8 cellular contexts compared by ENCODE assay signal in the genomic region with DNA sequence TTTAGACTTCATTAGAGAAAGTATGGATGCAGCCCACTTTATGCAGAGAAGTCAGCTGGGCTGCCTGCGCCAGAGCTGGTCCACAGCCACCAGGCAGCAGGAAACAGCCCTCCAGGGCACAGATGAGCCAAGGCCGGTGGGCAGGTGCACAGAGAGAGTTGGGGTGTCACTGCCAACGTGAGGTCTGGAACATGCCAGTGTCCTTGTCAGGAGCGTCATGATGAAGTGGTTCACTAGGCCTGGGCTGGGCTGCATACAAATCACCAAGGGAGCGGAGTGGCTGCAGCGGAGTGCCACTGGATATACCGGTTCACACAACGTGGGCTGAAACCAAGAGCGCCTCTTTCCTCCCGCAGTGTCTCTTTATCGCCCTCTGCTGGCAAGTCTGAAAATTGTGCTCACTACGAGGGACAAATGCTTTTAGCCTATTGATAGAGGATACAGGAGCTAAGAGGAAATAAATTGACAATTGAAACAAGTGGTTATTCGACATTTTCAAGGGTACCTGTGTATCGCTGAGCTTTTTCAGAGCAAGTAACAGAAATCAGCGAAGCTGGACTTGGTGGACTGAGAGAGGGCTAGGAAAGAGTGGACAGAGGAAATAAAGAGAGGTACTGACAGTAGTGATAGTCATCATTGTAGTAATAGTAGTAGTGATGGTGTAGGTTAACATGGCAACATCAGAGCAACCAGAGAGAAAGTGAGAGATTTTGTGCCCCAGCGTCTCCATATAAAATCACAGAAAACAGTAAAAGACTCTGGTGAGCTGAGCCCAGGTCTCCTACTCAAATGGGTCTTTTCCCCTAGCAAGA. TPM values are rescaled to one million over a fixed set of nuclear protein-coding genes. Genes with fewer than 3 reads are reported as not detected.
A peak's percentile ranks its signal among the peaks of the same experiment; 100 is the strongest.
DNase-seq lines count a peak whose midpoint lies in the region; ATAC-seq and TF ChIP-seq lines count a peak whose summit lies in the region.

No MANE protein-coding gene starts in this region.

- BruUV-seq in HCT116 (replicated peaks; lab: Mats Ljungman, UMichigan), result no TSS peak

- CTCF ChIA-PET in HCT116 (lab: Charles Lee), result interaction anchor here (0.6 to 1.6 kb wide), 19 partner anchors 9 to 421 kb away, joined by 3 to 12 read pairs (median 5); partner anchors contain the start of gene ITPR2
- CTCF ChIA-PET in activated naive CD4-positive, alpha-beta T cell treated with anti-CD3 and anti-CD28 coated beads for 36 hours (lab: Charles Lee), result interaction anchor here (0.6 to 2.7 kb wide), 45 partner anchors 8 to 526 kb away, joined by 3 to 36 read pairs (median 4); partner anchors contain the start of genes ITPR2, MED21 and TM7SF3

- H3K9me3 Mint-ChIP-seq in activated naive CD4-positive, alpha-beta T cell treated with anti-CD3 and anti-CD28 coated beads for 36 hours, result peaks cover 2% of the 10 kb centered on the region

- peaks cover 6% of the 10 kb centered on the region for H3K4me1 Mint-ChIP-seq in activated naive CD4-positive, alpha-beta T cell treated with anti-CD3 and anti-CD28 coated beads for 36 hours (ENCODE audit: low read depth)

- no peak overlapping the region for H3K27ac Mint-ChIP-seq in activated naive CD4-positive, alpha-beta T cell treated with anti-CD3 and anti-CD28 coated beads for 36 hours

- no peaks in the 10 kb centered on the region for H3K9me2 ChIP-seq in HCT116 (ENCODE audit: insufficient read depth)

- H3K4me1 ChIP-seq in HCT116 (ENCODE audit: control insufficient read depth in 1 of 2, insufficient read depth in 2 of 2, low read length in 2 of 2) (peaks cover 2 to 7% of the 10 kb centered on the region in 2 experiments; a peak in 2 of 4 replicates), parathyroid adenoma (peaks cover 10% of the 10 kb centered on the region), thyroid gland (peaks cover 4% of the 10 kb centered on the region in 2 donors)

- TF ChIP-seq CTCF in HCT116 (IDR thresholded peaks at IDR 0.05 in 2 of 3, conservative IDR thresholded peaks at IDR 0.05 in 1 of 3; ENCODE audit: borderline replicate concordance in 1 of 3, insufficient read depth in 1 of 3, low read depth in 2 of 3, low read length in 2 of 3) (peak; percentile 77 to 97 (median 88)), NB4 (IDR thresholded peaks at IDR 0.05; ENCODE audit: low read depth, low read length) (peak; percentile 99), parathyroid adenoma (IDR thresholded peaks at IDR 0.05) (peak; percentile 99), thyroid gland (IDR thresholded peaks at IDR 0.05) (peak; percentile 93 to 97 (median 96))

- POLR2A ChIA-PET in HCT116 (lab: Charles Lee), result no interaction called here

- H3K4me3 Mint-ChIP-seq in activated naive CD4-positive, alpha-beta T cell treated with anti-CD3 and anti-CD28 coated beads for 36 hours, result peak overlapping the region; percentile 58

- H3K27ac ChIP-seq in HCT116 (ENCODE audit: low read depth, low read length) (no peak overlapping the region), parathyroid adenoma (peak overlapping the region; percentile 48), thyroid gland (no peak overlapping the region)

- no peaks in the 10 kb centered on the region for H3K27me3 ChIP-seq in HCT116 (ENCODE audit: insufficient read depth, low read length)
- no peaks in the 10 kb centered on the region for H3K27me3 ChIP-seq in parathyroid adenoma (ENCODE audit: control insufficient read depth, insufficient read depth, low read length)
- H3K27me3 ChIP-seq in thyroid gland, result no peaks in the 10 kb centered on the region

- H3K36me3 Mint-ChIP-seq in activated naive CD4-positive, alpha-beta T cell treated with anti-CD3 and anti-CD28 coated beads for 36 hours (ENCODE audit: low read depth), result no peaks in the 10 kb centered on the region

- peak; percentile 75 for TF ChIP-seq RAD21 in HCT116 (IDR thresholded peaks at IDR 0.05; ENCODE audit: low read depth)

- H3K27me3 Mint-ChIP-seq in activated naive CD4-positive, alpha-beta T cell treated with anti-CD3 and anti-CD28 coated beads for 36 hours (ENCODE audit: low read depth), result peaks cover 10% of the 10 kb centered on the region

- TF ChIP-seq POLR2A in HCT116 (IDR thresholded peaks at IDR 0.05; ENCODE audit: borderline replicate concordance, extremely low read depth, insufficient read depth, insufficient read length) (no peak), NB4 (IDR thresholded peaks at IDR 0.05; ENCODE audit: extremely low read depth, insufficient read length) (no peak), thyroid gland (IDR thresholded peaks at IDR 0.05) (no peak)

- H3K9me3 ChIP-seq in HCT116 (ENCODE audit: control insufficient read depth in 1 of 2, insufficient read depth in 1 of 2, low read depth in 1 of 2, low read length in 2 of 2) (no peaks in the 10 kb centered on the region), parathyroid adenoma (ENCODE audit: control insufficient read depth, low read length) (no peaks in the 10 kb centered on the region), thyroid gland (no peaks in the 10 kb centered on the region)

- ATAC-seq in HCT116, result peak; percentile 97

- no peaks in the 10 kb centered on the region for H3K79me2 ChIP-seq in HCT116 (ENCODE audit: insufficient read depth, low read length)
- H3K79me2 ChIP-seq in parathyroid adenoma, result no peaks in the 10 kb centered on the region

- intact Hi-C loops in HCT116 (cut with micrococcal nuclease), result loop anchor here (2.0 kb wide), 1 partner anchor 32 kb away; no protein-coding TSS in a partner anchor
- intact Hi-C loops in activated naive CD4-positive, alpha-beta T cell treated with anti-CD3 and anti-CD28 coated beads for 36 hours (cut with micrococcal nuclease), result loop anchor here (1.0 to 5.0 kb wide), 6 partner anchors 32 to 788 kb away; partner anchors contain the start of genes ITPR2 and TM7SF3
- intact Hi-C loops in thyroid gland (cut with DNase I), result loop anchor here (5.0 to 10.0 kb wide), 2 partner anchors 33 to 50 kb away; partner anchors contain the start of gene ITPR2

- H3K4me3 ChIP-seq in HCT116 (replicated peaks in 1 of 2; ENCODE audit: low read depth in 1 of 2, low read length in 2 of 2) (no peak overlapping the region), NB4 (ENCODE audit: low read depth, low read length) (no peak overlapping the region), parathyroid adenoma (ENCODE audit: low read depth, low read length) (no peak overlapping the region), thyroid gland (replicated peaks in 1 of 3) (no peak overlapping the region)

- DNase-seq in ELR (ENCODE audit: low read depth) (peak; percentile 79), HCT116 (ENCODE audit: low read depth, low spot score) (peak; percentile 51), NB4 (ENCODE audit: low read depth) (peak; percentile 96), SK-N-DZ (ENCODE audit: low spot score) (peak; percentile 91), germinal center (ENCODE audit: low spot score) (peak; percentile 74), thyroid gland (peak; percentile 90)
- DNase-seq in activated naive CD4-positive, alpha-beta T cell treated with anti-CD3 and anti-CD28 coated beads for 36 hours, result peak; percentile 92

- RAD21 ChIA-PET in HCT116 (lab: Charles Lee; ENCODE audit: low non-redundant PET in 1 of 2, low total read pairs in 2 of 2, uncharacterized antibody in 2 of 2, unreplicated experiment in 2 of 2), result interaction anchor here in 1 of 2 experiments (0.6 kb wide), 1 partner anchor 793 kb away, joined by 3 read pairs; no protein-coding TSS in a partner anchor

- 15% methylated on average over 16 of the region's 16 CpGs for WGBS in thyroid gland, 2 donors

- no peak overlapping the region for H3K4me2 ChIP-seq in HCT116 (ENCODE audit: low read length)
- peak overlapping the region; percentile 2 for H3K4me2 ChIP-seq in parathyroid adenoma (ENCODE audit: low read length)

- H2AFZ ChIP-seq in HCT116 (ENCODE audit: low read depth, low read length, poor library complexity, severe bottlenecking) (no peak overlapping the region), parathyroid adenoma (peak overlapping the region; percentile 74)

- H3K36me3 ChIP-seq in HCT116 (ENCODE audit: control insufficient read depth in 1 of 2, insufficient read depth in 2 of 2, low read length in 2 of 2) (no peaks in the 10 kb centered on the region), parathyroid adenoma (ENCODE audit: control insufficient read depth, insufficient read depth, low read length) (no peaks in the 10 kb centered on the region), thyroid gland (no peaks in the 10 kb centered on the region)

- no peaks in the 10 kb centered on the region for H4K20me1 ChIP-seq in HCT116 (ENCODE audit: insufficient read depth)

- H3K9ac ChIP-seq in HCT116 (ENCODE audit: low read length), result no peak overlapping the region
- no peak overlapping the region for H3K9ac ChIP-seq in parathyroid adenoma

TF ChIP-seq in HCT116, 20 proteins besides CTCF, POLR2A, EP300 and RAD21 (continues in another document):
- no peak for TF ChIP-seq ATF3 (IDR thresholded peaks at IDR 0.05)
- TF ChIP-seq JUND (IDR thresholded peaks at IDR 0.05), result no peak
- TF ChIP-seq POLR2AphosphoS5 (IDR thresholded peaks at IDR 0.05; ENCODE audit: low read depth, low read length), result no peak
- no peak for TF ChIP-seq TCF7L2 (IDR thresholded peaks at IDR 0.05; ENCODE audit: borderline replicate concordance, extremely low read depth, insufficient read depth, insufficient read length)
- no peak for TF ChIP-seq CEBPB (IDR thresholded peaks at IDR 0.05; ENCODE audit: low read depth)

RNA-seq across cellular contexts. Expression of gene ITPR2, which starts 52.0 kb away (rescaled TPM):
- total RNA-seq in HCT116 (2021; ENCODE audit: unreplicated experiment), result 6.5 TPM
- polyA plus RNA-seq in HCT116 (2012), result 2.1 and 2.5 TPM in 2 replicates
- polyA plus RNA-seq in SK-N-DZ (2014; cell fraction: cytosol; rRNA removed), result 4.2 and 9.7 TPM in 2 replicates
- polyA plus RNA-seq in SK-N-DZ (2014; cell fraction: nucleus; rRNA removed), result 2.3 and 4.9 TPM in 2 replicates
- total RNA-seq in activated naive CD4-positive, alpha-beta T cell treated with anti-CD3 and anti-CD28 coated beads for 36 hours, result 10 to 100 TPM; 24.4 to 24.5 TPM
- total RNA-seq in thyroid gland, result 10 to 100 TPM; 24.4 to 39.7 (median 33.7) TPM

RNA-seq across cellular contexts. Expression of gene INTS13, which starts 52.8 kb away (rescaled TPM):
- total RNA-seq in HCT116 (2021; ENCODE audit: unreplicated experiment), result 50.5 TPM
- polyA plus RNA-seq in HCT116 (2012), result 32.3 and 32.6 TPM in 2 replicates
- polyA plus RNA-seq in SK-N-DZ (2014; cell fraction: cytosol; rRNA removed), result 34.5 and 46.6 TPM in 2 replicates
- 45.8 and 48.6 TPM in 2 replicates for polyA plus RNA-seq in SK-N-DZ (2014; cell fraction: nucleus; rRNA removed)
- 10 to 100 TPM; 39.6 to 42.0 TPM for total RNA-seq in activated naive CD4-positive, alpha-beta T cell treated with anti-CD3 and anti-CD28 coated beads for 36 hours
- 10 to 100 TPM; 15.7 to 30.5 (median 18.4) TPM for total RNA-seq in thyroid gland

RNA-seq across cellular contexts. Expression of gene FGFR1OP2, which starts 53.3 kb away (rescaled TPM):
- total RNA-seq in HCT116 (2021; ENCODE audit: unreplicated experiment), result 29.6 TPM
- 16.3 and 18.1 TPM in 2 replicates for polyA plus RNA-seq in HCT116 (2012)
- 44.0 and 48.5 TPM in 2 replicates for polyA plus RNA-seq in SK-N-DZ (2014; cell fraction: cytosol; rRNA removed)
- polyA plus RNA-seq in SK-N-DZ (2014; cell fraction: nucleus; rRNA removed), result 69.5 and 72.4 TPM in 2 replicates
- total RNA-seq in activated naive CD4-positive, alpha-beta T cell treated with anti-CD3 and anti-CD28 coated beads for 36 hours, result 10 to 100 TPM; 37.0 to 38.4 TPM
- 100 to 1,000 TPM in 2 of 4 donors, 10 to 100 TPM in 2; 68.1 to 134 (median 96.9) TPM for total RNA-seq in thyroid gland
